ENCODE assay signal across 16 cellular contexts in the genomic region with DNA sequence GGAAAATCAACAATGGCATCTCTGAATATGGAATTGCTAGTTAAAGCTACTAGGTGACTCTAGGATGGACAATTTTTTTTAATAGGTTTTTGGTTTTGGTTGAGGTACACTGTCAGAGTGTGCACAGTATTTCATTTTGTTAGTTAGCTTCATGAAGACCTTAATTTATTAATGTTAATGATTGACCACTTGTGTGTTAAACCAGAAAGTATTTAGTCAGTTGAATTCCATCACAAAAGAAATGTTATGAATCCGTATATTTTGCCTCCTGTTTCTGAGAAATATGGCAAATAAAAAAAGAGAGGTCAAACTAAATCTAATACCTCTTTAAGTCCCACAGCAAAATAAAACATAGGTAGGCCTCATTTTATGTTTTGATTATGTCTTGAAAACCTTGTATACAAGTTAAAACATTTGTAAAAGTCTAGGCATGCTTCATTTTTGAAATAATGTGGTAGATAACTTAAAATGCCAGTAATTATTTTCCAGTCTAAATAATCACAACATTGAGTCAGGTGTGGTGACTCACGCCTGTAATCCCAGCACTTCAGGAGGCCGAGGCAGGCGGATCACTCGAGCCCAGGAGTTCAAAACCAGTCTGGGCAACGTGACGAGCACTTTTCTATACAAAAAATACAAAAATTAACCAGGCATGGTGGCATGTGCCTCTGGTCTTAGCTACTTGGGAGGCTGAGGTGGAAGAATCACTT. TPM values are rescaled to one million over a fixed set of nuclear protein-coding genes. Genes with fewer than 3 reads are reported as not detected.
DNase-seq lines count a peak whose midpoint lies in the region; ATAC-seq and TF ChIP-seq lines count a peak whose summit lies in the region.
"Had no signal": no experiment of that assay in that cellular context is flagged by ENCODE, and none has a peak within 500 bp of the region (broad histone marks: within the 10 kb centered on the region; RNA-seq: fewer than 3 reads in every experiment).

No MANE protein-coding gene starts in this region.

- no peak overlapping the region for H3K27ac ChIP-seq in mammary epithelial cell (ENCODE audit: insufficient read depth, low read depth, low read length)
- H3K27ac ChIP-seq in lower lobe of right lung, result peak overlapping the region; percentile 63
- peak overlapping the region; percentile 10 to 85 (median 64) for H3K27ac ChIP-seq in tibial nerve
- H3K27ac ChIP-seq in left lung, result peak overlapping the region in 1 of 2 donors; percentile 80
- H3K27ac ChIP-seq: 22Rv1, HL-60 had no signal

- 91% methylated on average over 7 of the region's 7 CpGs for WGBS in mammary epithelial cell (ENCODE audit: low coverage, missing lambda C conversion rate)
- WGBS in tibial nerve, 2 donors, result 83 to 88% methylated on average over 7 of the region's 7 CpGs

- H3K9ac ChIP-seq in mammary epithelial cell (ENCODE audit: insufficient read depth, low read length), result no peak overlapping the region

- peaks cover 5% of the 10 kb centered on the region for H3K9me3 Mint-ChIP-seq in MCF 10A (ENCODE audit: unreplicated experiment)
- H3K9me3 Mint-ChIP-seq: activated T-helper 1 cell treated with anti-CD3 and anti-CD28 coated beads, Interleukin-12 subunit alpha, Interleukin-12 subunit beta, Interleukin-2, Interleukin-4 antibody, amounts not matched to agents 30 ng/mL and 10 ng/mL and 1 ng/mL, durations not matched to agents 14 hours and 24 hours and 36 hours had no signal

- no peaks in the 10 kb centered on the region for H3K27me3 Mint-ChIP-seq in MCF 10A (ENCODE audit: insufficient read depth, unreplicated experiment)

- no peaks in the 10 kb centered on the region for H3K27me3 ChIP-seq in mammary epithelial cell (ENCODE audit: insufficient read depth, low read length)
- no peaks in the 10 kb centered on the region for H3K27me3 ChIP-seq in lower lobe of right lung (ENCODE audit: low read depth)
- no peaks in the 10 kb centered on the region for H3K27me3 ChIP-seq in tibial nerve
- H3K27me3 ChIP-seq in left lung, result no peaks in the 10 kb centered on the region

- no peak for ATAC-seq in lower lobe of right lung
- ATAC-seq in GM18519 (IDR thresholded peaks at IDR 0.05; ENCODE audit: low FRiP score, unreplicated experiment), result no peak
- no peak for ATAC-seq in left lung

- no peak overlapping the region for H3K4me2 ChIP-seq in mammary epithelial cell (ENCODE audit: insufficient read depth, low read depth, low read length)

- BruUV-seq in MCF 10A (replicated peaks; lab: Mats Ljungman, UMichigan) (no TSS peak), mammary epithelial cell (replicated peaks; lab: Mats Ljungman, UMichigan) (no TSS peak)

- dilution Hi-C loops in mammary epithelial cell (cut with HindIII; ENCODE audit: low sequenced_read_pairs), result no loop called here

- H3K4me3 ChIP-seq in mammary epithelial cell (replicated peaks in 1 of 3; ENCODE audit: insufficient read depth in 1 of 3, low read depth in 2 of 3, low read length in 3 of 3) (no peak overlapping the region), astrocyte of the spinal cord (ENCODE audit: low read depth, low read length) (no peak overlapping the region), lower lobe of right lung (no peak overlapping the region), tibial nerve (no peak overlapping the region), left lung (no peak overlapping the region)

- no peaks in the 10 kb centered on the region for H3K9me3 ChIP-seq in mammary epithelial cell (replicated peaks; ENCODE audit: insufficient read depth, low read length)
- no peaks in the 10 kb centered on the region for H3K9me3 ChIP-seq in lower lobe of right lung
- H3K9me3 ChIP-seq in tibial nerve, result no peaks in the 10 kb centered on the region
- H3K9me3 ChIP-seq in left lung, result no peaks in the 10 kb centered on the region

- CTCF ChIA-PET in MCF 10A (lab: Yijun Ruan, JAX) (interaction anchor here (0.6 to 1.6 kb wide), 2 partner anchors 18 to 25 kb away, joined by 3 to 5 read pairs; no protein-coding TSS in a partner anchor), mammary epithelial cell (lab: Charles Lee; ENCODE audit: low non-redundant PET) (no interaction called here)

- no peaks in the 10 kb centered on the region for H3K36me3 ChIP-seq in mammary epithelial cell (ENCODE audit: insufficient read depth, low read length)
- no peaks in the 10 kb centered on the region for H3K36me3 ChIP-seq in lower lobe of right lung
- no peaks in the 10 kb centered on the region for H3K36me3 ChIP-seq in tibial nerve
- H3K36me3 ChIP-seq in left lung, result no peaks in the 10 kb centered on the region

- TF ChIP-seq POLR2A in tibial nerve (IDR thresholded peaks at IDR 0.05), result no peak

- POLR2A ChIA-PET in MCF 10A (lab: Yijun Ruan, JAX), result interaction anchor here (0.9 to 1.5 kb wide), 2 partner anchors 12 to 25 kb away, joined by 3 to 4 read pairs; no protein-coding TSS in a partner anchor

- peak; percentile 43 for DNase-seq in MCF 10A (ENCODE audit: unreplicated experiment)
- no peak for DNase-seq in mammary epithelial cell
- peak; percentile 43 for DNase-seq in astrocyte of the spinal cord (ENCODE audit: low read depth, low spot score)
- DNase-seq in lower lobe of right lung, result no peak
- DNase-seq in tibial nerve (ENCODE audit: low spot score in 2 of 2), result no peak
- no peak for DNase-seq in left lung
- no peak for DNase-seq in middle frontal gyrus (ENCODE audit: extremely low spot score, low spot score)
- DNase-seq: activated CD4-positive, alpha-beta T cell treated with anti-CD3 and anti-CD28 coated beads, Interleukin-2, amount 50 U/mL, for 48 hours; effector CD4-positive, alpha-beta T cell; foreskin melanocyte; H7; stimulated activated naive CD4-positive, alpha-beta T cell had no signal

- in situ Hi-C loops in mammary epithelial cell (cut with MboI; ENCODE audit: low sequenced_read_pairs in 2 of 2) (no loop called here), astrocyte of the spinal cord (cut with HindIII; ENCODE audit: low sequenced_read_pairs) (no loop called here)

- TF ChIP-seq CTCF in MCF 10A (IDR thresholded peaks at IDR 0.05; ENCODE audit: unreplicated experiment) (no peak), mammary epithelial cell (conservative IDR thresholded peaks at IDR 0.05 in 1 of 2, IDR thresholded peaks at IDR 0.05 in 1 of 2; ENCODE audit: extremely low read depth in 1 of 2, insufficient read depth in 1 of 2, low read depth in 1 of 2, low read length in 2 of 2) (no peak), astrocyte of the spinal cord (IDR thresholded peaks at IDR 0.05; ENCODE audit: low read depth, low read length) (no peak), lower lobe of right lung (IDR thresholded peaks at IDR 0.05) (no peak), tibial nerve (IDR thresholded peaks at IDR 0.05) (no peak), left lung (IDR thresholded peaks at IDR 0.05) (no peak)

- no peaks in the 10 kb centered on the region for H3K36me3 Mint-ChIP-seq in MCF 10A (ENCODE audit: insufficient read depth, unreplicated experiment)

- peaks cover 16% of the 10 kb centered on the region for H3K4me1 Mint-ChIP-seq in MCF 10A (ENCODE audit: insufficient read depth, unreplicated experiment)

- no peaks in the 10 kb centered on the region for H3K79me2 ChIP-seq in mammary epithelial cell (ENCODE audit: insufficient read depth, low read length)

- no peak overlapping the region for H3K27ac Mint-ChIP-seq in MCF 10A (ENCODE audit: low read depth, unreplicated experiment)
- H3K27ac Mint-ChIP-seq: activated T-helper 1 cell treated with anti-CD3 and anti-CD28 coated beads, Interleukin-12 subunit alpha, Interleukin-12 subunit beta, Interleukin-2, Interleukin-4 antibody, amounts not matched to agents 30 ng/mL and 10 ng/mL and 1 ng/mL, durations not matched to agents 14 hours and 24 hours and 36 hours had no signal

- H3K4me3 Mint-ChIP-seq in MCF 10A (ENCODE audit: unreplicated experiment), result no peak overlapping the region
- H3K4me3 Mint-ChIP-seq: activated T-helper 1 cell treated with anti-CD3 and anti-CD28 coated beads, Interleukin-12 subunit alpha, Interleukin-12 subunit beta, Interleukin-2, Interleukin-4 antibody, amounts not matched to agents 30 ng/mL and 10 ng/mL and 1 ng/mL, durations not matched to agents 14 hours and 24 hours and 36 hours had no signal

- intact Hi-C loops in MCF 10A (cut with micrococcal nuclease), result no loop called here
- intact Hi-C loops in mammary epithelial cell (cut with micrococcal nuclease), result no loop called here
- intact Hi-C loops in lower lobe of right lung (cut with DNase I), result no loop called here
- intact Hi-C loops in left lung (cut with DNase I), result no loop called here

- H2AFZ ChIP-seq in mammary epithelial cell (ENCODE audit: low read depth, low read length), result no peak overlapping the region

- no peaks in the 10 kb centered on the region for H3K4me1 ChIP-seq in mammary epithelial cell (ENCODE audit: insufficient read depth, low read length)
- H3K4me1 ChIP-seq in lower lobe of right lung, result no peaks in the 10 kb centered on the region
- peaks cover 0 to 44% (median 5%) of the 10 kb centered on the region in 4 donors for H3K4me1 ChIP-seq in tibial nerve
- peaks cover under 1 to 5% of the 10 kb centered on the region in 2 donors for H3K4me1 ChIP-seq in left lung

- no peaks in the 10 kb centered on the region for H4K20me1 ChIP-seq in mammary epithelial cell (ENCODE audit: insufficient read depth, low read length)

- TF ChIP-seq EP300 in tibial nerve (IDR thresholded peaks at IDR 0.05), result no peak

RNA-seq across cellular contexts. Expression of gene ITGA1, which starts 50.7 kb away (rescaled TPM):
- 5.3 and 7.7 TPM in 2 replicates for total RNA-seq in MCF 10A (2022)
- 10 to 100 TPM in 1 of 2 donors, 1 to 10 TPM in 1; 2.7 to 14.6 TPM for total RNA-seq in mammary epithelial cell
- 3.9 TPM for polyA plus RNA-seq in mammary epithelial cell
- 3.5 TPM for polyA minus RNA-seq in mammary epithelial cell
- 84.4 TPM for total RNA-seq in lower lobe of right lung
- total RNA-seq in tibial nerve, result 10 to 100 TPM; 26.8 to 62.5 (median 27.7) TPM
- 100 to 1,000 TPM in 1 of 2 donors, 10 to 100 TPM in 1; 87.5 to 127 TPM for total RNA-seq in left lung

RNA-seq across cellular contexts. Expression of gene PELO, which starts 50.7 kb away (rescaled TPM):
- total RNA-seq in MCF 10A (2022) (22.5 and 23.1 TPM in 2 replicates), mammary epithelial cell (10 to 100 TPM; 20.5 to 24.4 TPM), lower lobe of right lung (31.5 TPM), tibial nerve (10 to 100 TPM in 3 of 4 donors, 1 to 10 TPM in 1; 8.4 to 17.8 (median 16.6) TPM), left lung (10 to 100 TPM; 40.9 to 47.6 TPM)
- 21.1 TPM for polyA plus RNA-seq in mammary epithelial cell
- 25.4 TPM for polyA minus RNA-seq in mammary epithelial cell

Comparison
In these comparisons a context has a peak if more than half of its experiments do, and no peak if none do; other contexts are left out.
1. DNase-seq: peak in MCF 10A (single experiment) and astrocyte of the spinal cord (single experiment); none in mammary epithelial cell (single experiment), lower lobe of right lung (single experiment), tibial nerve (0 of 2), left lung (0 of 2) and middle frontal gyrus (single experiment).